8 cellular contexts compared by ENCODE assay signal in the genomic region with DNA sequence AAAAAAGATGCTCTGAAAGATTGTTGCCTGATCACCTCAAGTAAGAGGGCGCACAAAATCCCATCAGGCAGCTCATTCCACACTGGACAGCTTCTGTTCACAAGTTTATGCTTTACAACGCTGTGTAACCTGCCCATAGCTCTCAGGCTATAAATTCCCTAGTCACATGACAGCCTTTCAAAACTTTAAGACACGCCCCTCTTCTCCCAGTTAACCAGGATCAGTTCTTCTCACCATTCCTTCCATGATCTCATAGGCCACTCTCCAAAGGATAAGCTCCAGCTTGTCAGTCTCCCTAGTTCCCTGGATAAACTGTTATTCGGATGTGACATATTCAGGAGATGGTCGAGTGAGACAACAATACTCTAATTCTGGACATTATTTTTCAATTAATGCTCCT. TPM values are rescaled to one million over a fixed set of nuclear protein-coding genes. Genes with fewer than 3 reads are reported as not detected.
DNase-seq lines count a peak whose midpoint lies in the region; ATAC-seq and TF ChIP-seq lines count a peak whose summit lies in the region.

No MANE protein-coding gene starts in this region.

- no peak for TF ChIP-seq RAD21 in SK-N-SH (IDR thresholded peaks at IDR 0.05; ENCODE audit: low read length)

- H3K9ac ChIP-seq in GM23248 (no peak overlapping the region), SK-N-SH (no peak overlapping the region; the same call in 1 of the 2 replicates)

- H3F3A ChIP-seq in GM23248 (ENCODE audit: insufficient read depth) (peaks cover 85% of the 10 kb centered on the region), SK-N-SH (replicated peaks; ENCODE audit: insufficient read depth) (peaks cover 67% of the 10 kb centered on the region)

- no peak overlapping the region for H3K4me3 ChIP-seq in GM23248
- H3K4me3 ChIP-seq in SK-N-SH (ENCODE audit: low read depth in 2 of 2, low read length in 1 of 2) = no peak overlapping the region
- no peak overlapping the region for H3K4me3 ChIP-seq in fibroblast of villous mesenchyme (ENCODE audit: low read depth, low read length)

- H3K9me2 ChIP-seq in GM23248 (ENCODE audit: insufficient read depth) (no peaks in the 10 kb centered on the region), SK-N-SH (no peaks in the 10 kb centered on the region)

- no peaks in the 10 kb centered on the region for H3K36me3 ChIP-seq in GM23248 (ENCODE audit: low read depth)
- H3K36me3 ChIP-seq in SK-N-SH (replicated peaks in 1 of 2; ENCODE audit: control insufficient read depth in 1 of 2, insufficient read depth in 2 of 2, low read length in 1 of 2) = peaks cover 31 to 34% of the 10 kb centered on the region in 2 experiments

- peaks cover 86% of the 10 kb centered on the region for H3K4me1 ChIP-seq in GM23248 (ENCODE audit: insufficient read depth)
- peaks cover 48 to 69% of the 10 kb centered on the region in 2 experiments for H3K4me1 ChIP-seq in SK-N-SH (ENCODE audit: control insufficient read depth in 1 of 2, insufficient read depth in 2 of 2, low read depth in 1 of 2, low read length in 1 of 2)

- peak overlapping the region; percentile 49 for H3K4me2 ChIP-seq in GM23248 (ENCODE audit: unreplicated experiment)
- H3K4me2 ChIP-seq in SK-N-SH = peak overlapping the region; percentile 44; the same call in 1 of the 2 replicates

- H3K9me3 ChIP-seq in GM23248 (ENCODE audit: low read depth) (no peaks in the 10 kb centered on the region), SK-N-SH (no peaks in the 10 kb centered on the region)

- CTCF ChIA-PET in SK-N-SH (lab: Yijun Ruan, JAX) = interaction anchor here (1.5 to 11.5 kb wide), 3 partner anchors 14 to 122 kb away, joined by 3 to 137 read pairs (median 32); partner anchors contain the start of genes ADNP and BCAS4

- peaks cover 31% of the 10 kb centered on the region for H4K20me1 ChIP-seq in GM23248 (ENCODE audit: insufficient read depth)
- peaks cover 100% of the 10 kb centered on the region for H4K20me1 ChIP-seq in SK-N-SH (ENCODE audit: insufficient read depth)

- peak; percentile 32 for ATAC-seq in sciatic nerve

- peak; percentile 59 for DNase-seq in GM23248
- DNase-seq in SK-N-SH = no peak
- peak; percentile 80 for DNase-seq in fibroblast of villous mesenchyme (ENCODE audit: low read depth)
- no peak for DNase-seq in sciatic nerve (ENCODE audit: low spot score)
- no peak for DNase-seq in NCI-H1092 (lab: John Stamatoyannopoulos, UW)
- no peak for DNase-seq in middle frontal gyrus (ENCODE audit: extremely low spot score, low spot score)
- no peak for DNase-seq in NCI-H526 treated with DMSO at 0.1 percent for 48 hours (lab: John Stamatoyannopoulos, UW)
- no peak for DNase-seq in activated T-cell treated with anti-CD3 and anti-CD28 coated beads, Interleukin-2, amount 50 U/mL, for 1 hour

- TF ChIP-seq EP300 in SK-N-SH (IDR thresholded peaks at IDR 0.05; ENCODE audit: borderline replicate concordance in 1 of 2, low read depth in 1 of 2, low read length in 1 of 2) = no peak

- intact Hi-C loops in sciatic nerve (cut with DNase I) = no loop called here

- in situ Hi-C loops in GM23248 (cut with MboI) = no loop called here

- no peaks in the 10 kb centered on the region for H3K27me3 ChIP-seq in GM23248 (replicated peaks; ENCODE audit: insufficient read depth)
- no peaks in the 10 kb centered on the region for H3K27me3 ChIP-seq in SK-N-SH (ENCODE audit: insufficient read depth)

- no peak overlapping the region for H2AFZ ChIP-seq in GM23248
- H2AFZ ChIP-seq in SK-N-SH (ENCODE audit: low read depth) = no peak overlapping the region

- POLR2A ChIA-PET in SK-N-SH (lab: Yijun Ruan, JAX) = interaction anchor here (1.0 to 1.4 kb wide), 2 partner anchors 15 to 74 kb away, joined by 3 to 5 read pairs; partner anchors contain the start of gene ADNP

- 51 to 55% methylated on average over 5 of the region's 5 CpGs for WGBS in GM23248 (ENCODE audit: low coverage in 1 of 2, low lambda C conversion rate in 2 of 2, missing lambda C conversion rate in 2 of 2), 2 experiments
- WGBS in SK-N-SH (ENCODE audit: low lambda C conversion rate) = 62% methylated on average over 5 of the region's 5 CpGs

- H3K79me2 ChIP-seq in GM23248 (ENCODE audit: insufficient read depth) (peaks cover 100% of the 10 kb centered on the region), SK-N-SH (ENCODE audit: insufficient read depth) (peaks cover 99% of the 10 kb centered on the region)

- TF ChIP-seq CTCF in SK-N-SH (IDR thresholded peaks at IDR 0.05) (no peak), fibroblast of villous mesenchyme (IDR thresholded peaks at IDR 0.05; ENCODE audit: insufficient read depth, low read depth, low read length) (no peak)

- peak overlapping the region; percentile 58 for H3K27ac ChIP-seq in GM23248
- H3K27ac ChIP-seq in SK-N-SH (ENCODE audit: low read depth in 2 of 2, low read length in 1 of 2) = peak overlapping the region; percentile 71

TF ChIP-seq in SK-N-SH, 30 proteins besides CTCF, POLR2A, EP300 and RAD21 (continues in another document):
- TF ChIP-seq USF2 (IDR thresholded peaks at IDR 0.05; ENCODE audit: borderline replicate concordance, low read depth, low read length) = no peak
- TF ChIP-seq YY1 (IDR thresholded peaks at IDR 0.05; ENCODE audit: low read depth) = no peak
- no peak for TF ChIP-seq TEAD4 (IDR thresholded peaks at IDR 0.05; ENCODE audit: borderline replicate concordance, insufficient read depth)
- no peak for TF ChIP-seq FOXJ3 (CRISPR knock-in tag; IDR thresholded peaks at IDR 0.05)
- TF ChIP-seq, protein P1, sequence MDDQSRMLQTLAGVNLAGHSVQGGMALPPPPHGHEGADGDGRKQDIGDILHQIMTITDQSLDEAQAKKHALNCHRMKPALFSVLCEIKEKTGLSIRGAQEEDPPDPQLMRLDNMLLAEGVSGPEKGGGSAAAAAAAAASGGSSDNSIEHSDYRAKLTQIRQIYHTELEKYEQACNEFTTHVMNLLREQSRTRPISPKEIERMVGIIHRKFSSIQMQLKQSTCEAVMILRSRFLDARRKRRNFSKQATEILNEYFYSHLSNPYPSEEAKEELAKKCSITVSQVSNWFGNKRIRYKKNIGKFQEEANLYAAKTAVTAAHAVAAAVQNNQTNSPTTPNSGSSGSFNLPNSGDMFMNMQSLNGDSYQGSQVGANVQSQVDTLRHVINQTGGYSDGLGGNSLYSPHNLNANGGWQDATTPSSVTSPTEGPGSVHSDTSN (IDR thresholded peaks at IDR 0.05) = peak; percentile 47
- no peak for TF ChIP-seq GABPA (IDR thresholded peaks at IDR 0.05; ENCODE audit: low read depth)
- TF ChIP-seq MEF2A (IDR thresholded peaks at IDR 0.05; ENCODE audit: borderline replicate concordance, low read depth) = no peak
- TF ChIP-seq FOXM1 (IDR thresholded peaks at IDR 0.05; ENCODE audit: low read depth) = no peak
- no peak for TF ChIP-seq ZBTB33 (IDR thresholded peaks at IDR 0.05; ENCODE audit: borderline replicate concordance, low read depth)
- TF ChIP-seq FOSL2 (IDR thresholded peaks at IDR 0.05; ENCODE audit: borderline replicate concordance, low read depth) = no peak
- TF ChIP-seq POLR2AphosphoS5 (IDR thresholded peaks at IDR 0.05; ENCODE audit: low read depth, low read length) = no peak

RNA-seq across cellular contexts. Expression of gene ADNP, which starts 15.0 kb away (rescaled TPM):
- total RNA-seq in GM23248 (2014; rRNA removed; shearing (Covaris generic)) = 14.9 and 15.0 TPM in 2 replicates
- polyA plus RNA-seq in GM23248 (2016; fragmentation: Nextera tagmentation; extraction: Ambion mirVana) (32.6 and 34.2 TPM in 2 replicates), SK-N-SH (2012; rRNA removed) (13.3 TPM in 2 replicates)
- polyA plus RNA-seq in SK-N-SH (2012; cell fraction: cytosol; rRNA removed) = 21.5 and 22.5 TPM in 2 replicates
- polyA plus RNA-seq in SK-N-SH (2012; cell fraction: nucleus; rRNA removed) = 27.6 and 49.7 TPM in 2 replicates
- total RNA-seq in fibroblast of villous mesenchyme (26.7 and 26.8 TPM in 2 replicates), sciatic nerve (57.6 TPM)

RNA-seq across cellular contexts. Expression of gene DPM1, which starts 42.1 kb away (rescaled TPM):
- total RNA-seq in GM23248 (2014; rRNA removed; shearing (Covaris generic)) = 59.1 and 93.1 TPM in 2 replicates
- 122 and 127 TPM in 2 replicates for polyA plus RNA-seq in GM23248 (2016; fragmentation: Nextera tagmentation; extraction: Ambion mirVana)
- 72.1 and 109 TPM in 2 replicates for polyA plus RNA-seq in SK-N-SH (2012; rRNA removed)
- 119 and 126 TPM in 2 replicates for polyA plus RNA-seq in SK-N-SH (2012; cell fraction: cytosol; rRNA removed)
- polyA plus RNA-seq in SK-N-SH (2012; cell fraction: nucleus; rRNA removed) = 26.5 and 45.0 TPM in 2 replicates
- 55.4 and 62.6 TPM in 2 replicates for total RNA-seq in fibroblast of villous mesenchyme
- total RNA-seq in sciatic nerve = 32.9 TPM

RNA-seq across cellular contexts. Expression of gene MOCS3, which starts 42.4 kb away (rescaled TPM):
- total RNA-seq in GM23248 (2014; rRNA removed; shearing (Covaris generic)) = 7.2 and 11.5 TPM in 2 replicates
- polyA plus RNA-seq in GM23248 (2016; fragmentation: Nextera tagmentation; extraction: Ambion mirVana) (5.3 and 5.6 TPM in 2 replicates), SK-N-SH (2012; rRNA removed) (4.0 and 4.4 TPM in 2 replicates)
- polyA plus RNA-seq in SK-N-SH (2012; cell fraction: cytosol; rRNA removed) = 3.0 and 3.9 TPM in 2 replicates
- 1.9 and 2.6 TPM in 2 replicates for polyA plus RNA-seq in SK-N-SH (2012; cell fraction: nucleus; rRNA removed)
- total RNA-seq in fibroblast of villous mesenchyme (9.0 and 10.4 TPM in 2 replicates), sciatic nerve (3.1 TPM)

Comparison
In these comparisons a context has a peak if more than half of its experiments do, and no peak if none do; other contexts are left out.
1. DNase-seq: peak in GM23248 (single experiment) and fibroblast of villous mesenchyme (single experiment); none in SK-N-SH (single experiment), sciatic nerve (single experiment), NCI-H1092 (single experiment), middle frontal gyrus (single experiment), NCI-H526 treated with DMSO at 0.1 percent for 48 hours (single experiment) and activated T-cell treated with anti-CD3 and anti-CD28 coated beads, Interleukin-2, amount 50 U/mL, for 1 hour (single experiment).